7 cellular contexts compared by ENCODE assay signal in genomic region chr19:1259206-1259872, GRCh38. TPM values are rescaled to one million over a fixed set of nuclear protein-coding genes. Genes with fewer than 3 reads are reported as not detected.
A peak's percentile ranks its signal among the peaks of the same experiment; 100 is the strongest.
DNase-seq lines count a peak whose midpoint lies in the region; ATAC-seq and TF ChIP-seq lines count a peak whose summit lies in the region.

No MANE protein-coding gene starts in this region.

- no peak for TF ChIP-seq POLR2A in breast epithelium (IDR thresholded peaks at IDR 0.05)

- intact Hi-C loops in breast epithelium (cut with DNase I; ENCODE audit: low total_unique reads): no loop called here

- H3K4me3 Mint-ChIP-seq in T-helper 17 cell: peak overlapping the region; percentile 94
- H3K4me3 Mint-ChIP-seq in stimulated activated effector memory CD8-positive, alpha-beta T cell treated with anti-CD3 and anti-CD28 coated beads, Interleukin-12 subunit alpha, Interleukin-12 subunit beta, amount 100 ng/mL, for 72 hours: peak overlapping the region; percentile 98

- H3K36me3 ChIP-seq in breast epithelium: peaks cover 11% of the 10 kb centered on the region

- peaks cover 37% of the 10 kb centered on the region for H3K4me1 Mint-ChIP-seq in T-helper 17 cell
- peaks cover 50% of the 10 kb centered on the region for H3K4me1 Mint-ChIP-seq in stimulated activated effector memory CD8-positive, alpha-beta T cell treated with anti-CD3 and anti-CD28 coated beads, Interleukin-12 subunit alpha, Interleukin-12 subunit beta, amount 100 ng/mL, for 72 hours

- H3K27ac Mint-ChIP-seq in T-helper 17 cell: peak overlapping the region; percentile 96
- H3K27ac Mint-ChIP-seq in stimulated activated effector memory CD8-positive, alpha-beta T cell treated with anti-CD3 and anti-CD28 coated beads, Interleukin-12 subunit alpha, Interleukin-12 subunit beta, amount 100 ng/mL, for 72 hours: peak overlapping the region; percentile 97

- DNase-seq in T-helper 17 cell: peak; percentile 42 to 58 (median 56)
- DNase-seq in breast epithelium (ENCODE audit: low spot score in 2 of 2): no peak
- peak; percentile 72 for DNase-seq in left kidney (ENCODE audit: low read depth, low spot score)
- DNase-seq in stimulated activated effector memory CD8-positive, alpha-beta T cell treated with anti-CD3 and anti-CD28 coated beads, Interleukin-12 subunit alpha, Interleukin-12 subunit beta, amount 100 ng/mL, for 72 hours (ENCODE audit: low spot score in 2 of 2): peak; percentile 61 to 92

- ATAC-seq in GM18511 (IDR thresholded peaks at IDR 0.05; ENCODE audit: unreplicated experiment) (peak; percentile 26), HG03520 (IDR thresholded peaks at IDR 0.05; ENCODE audit: unreplicated experiment) (peak; percentile 16), T-helper 17 cell (peak; percentile 35), HG03565 (IDR thresholded peaks at IDR 0.05; ENCODE audit: unreplicated experiment) (no peak)
- peak; percentile 56 for ATAC-seq in stimulated activated effector memory CD8-positive, alpha-beta T cell treated with anti-CD3 and anti-CD28 coated beads, Interleukin-12 subunit alpha, Interleukin-12 subunit beta, amount 100 ng/mL, for 72 hours

- H3K4me1 ChIP-seq in breast epithelium: peaks cover 24 to 35% of the 10 kb centered on the region in 2 donors

- no peaks in the 10 kb centered on the region for H3K9me3 Mint-ChIP-seq in stimulated activated effector memory CD8-positive, alpha-beta T cell treated with anti-CD3 and anti-CD28 coated beads, Interleukin-12 subunit alpha, Interleukin-12 subunit beta, amount 100 ng/mL, for 72 hours

- peaks cover 2% of the 10 kb centered on the region for H3K36me3 Mint-ChIP-seq in T-helper 17 cell (ENCODE audit: low read depth)
- H3K36me3 Mint-ChIP-seq in stimulated activated effector memory CD8-positive, alpha-beta T cell treated with anti-CD3 and anti-CD28 coated beads, Interleukin-12 subunit alpha, Interleukin-12 subunit beta, amount 100 ng/mL, for 72 hours: peaks cover 74% of the 10 kb centered on the region

- no peaks in the 10 kb centered on the region for H3K27me3 ChIP-seq in breast epithelium

- H3K27ac ChIP-seq in breast epithelium: peak overlapping the region; percentile 97 to 98

- H3K9me3 ChIP-seq in T-helper 17 cell (ENCODE audit: control insufficient read depth, low read length, poor library complexity, severe bottlenecking) (no peaks in the 10 kb centered on the region), breast epithelium (no peaks in the 10 kb centered on the region)

- H3K27me3 Mint-ChIP-seq in T-helper 17 cell: no peaks in the 10 kb centered on the region

- no peak for TF ChIP-seq CTCF in breast epithelium (IDR thresholded peaks at IDR 0.05)

- peak overlapping the region; percentile 21 to 53 (median 25) for H3K4me3 ChIP-seq in breast epithelium

RNA-seq across cellular contexts. Expression of gene CIRBP, which starts 9.8 kb away (rescaled TPM):
- total RNA-seq in T-helper 17 cell: 100 to 1,000 TPM; 460 to 474 TPM
- total RNA-seq in breast epithelium: 100 to 1,000 TPM; 458 to 758 (median 656) TPM

RNA-seq across cellular contexts. Expression of gene MIDN, which starts 11.0 kb away (rescaled TPM):
- total RNA-seq in T-helper 17 cell: 100 to 1,000 TPM in 1 of 2 donors, 10 to 100 TPM in 1; 87.1 to 113 TPM
- total RNA-seq in breast epithelium: 10 to 100 TPM; 13.8 to 28.5 (median 22.4) TPM

RNA-seq across cellular contexts. Expression of gene FAM174C, which starts 16.0 kb away (rescaled TPM):
- total RNA-seq in T-helper 17 cell (10 to 100 TPM; 40.6 to 43.6 TPM), breast epithelium (10 to 100 TPM; 43.9 to 60.6 (median 53.1) TPM)

RNA-seq across cellular contexts. Expression of gene ATP5F1D, which starts 17.8 kb away (rescaled TPM):
- 100 to 1,000 TPM; 104 to 115 TPM for total RNA-seq in T-helper 17 cell
- total RNA-seq in breast epithelium: 10 to 100 TPM; 47.6 to 64.9 (median 61.3) TPM

RNA-seq across cellular contexts. Expression of gene CBARP, which starts 21.5 kb away (rescaled TPM):
- total RNA-seq in T-helper 17 cell (not detected), breast epithelium (1 to 10 TPM in 1 of 3 donors, under 1 TPM in 1, not detected in 1; 0.98 to 4.8 TPM)

Comparison
In these comparisons a context has a peak if more than half of its experiments do, and no peak if none do; other contexts are left out.
1. DNase-seq: peak in T-helper 17 cell (3 of 3), left kidney (single experiment) and stimulated activated effector memory CD8-positive, alpha-beta T cell treated with anti-CD3 and anti-CD28 coated beads, Interleukin-12 subunit alpha, Interleukin-12 subunit beta, amount 100 ng/mL, for 72 hours (2 of 2); none in breast epithelium (0 of 2).